In the genomic region with DNA sequence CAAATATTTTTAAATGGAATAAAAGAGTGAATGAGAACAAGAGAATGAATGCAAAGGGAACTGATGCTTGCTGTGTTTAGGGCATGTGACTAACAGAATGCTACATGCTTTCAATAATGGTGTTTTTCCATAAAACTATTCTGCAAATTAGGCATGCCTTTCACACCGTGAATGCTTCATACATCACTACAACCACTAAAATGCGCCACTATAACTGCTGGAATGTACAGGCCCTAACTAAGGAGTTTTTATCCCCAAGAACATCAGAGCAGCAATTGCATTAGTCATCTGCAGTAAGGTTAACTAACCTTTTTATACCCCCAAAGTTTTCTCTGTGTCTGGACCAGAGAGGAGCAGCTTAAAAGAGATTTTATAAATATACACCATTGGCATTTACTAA, we compare ENCODE assay signal across 15 cellular contexts.
"Had no signal": no experiment of that assay in that cellular context is flagged by ENCODE, and none has a peak within 500 bp of the region (broad histone marks: within the 10 kb centered on the region; RNA-seq: fewer than 3 reads in every experiment).

No MANE protein-coding gene starts in this region.

- H3K9me3 Mint-ChIP-seq: activated naive CD4-positive, alpha-beta T cell treated with anti-CD3 and anti-CD28 coated beads, Interleukin-2, amount 10 ng/mL, durations not matched to agents 7 days and 5 days; activated T-helper 17 cell treated with anti-CD3 and anti-CD28 coated beads, Interleukin-2, amount 50 U/mL, for 72 hours; immature natural killer cell; stimulated activated naive CD8-positive, alpha-beta T cell treated with anti-CD3 and anti-CD28 coated beads, Interleukin-15, amount 100 ng/mL, for 72 hours had no signal

- H3K27ac Mint-ChIP-seq: activated naive CD4-positive, alpha-beta T cell treated with anti-CD3 and anti-CD28 coated beads, Interleukin-2, amount 10 ng/mL, durations not matched to agents 7 days and 5 days; activated T-helper 17 cell treated with anti-CD3 and anti-CD28 coated beads, Interleukin-2, amount 50 U/mL, for 72 hours; brain; immature natural killer cell; stimulated activated naive CD8-positive, alpha-beta T cell treated with anti-CD3 and anti-CD28 coated beads, Interleukin-15, amount 100 ng/mL, for 72 hours had no signal

- H3K27me3 Mint-ChIP-seq: activated naive CD4-positive, alpha-beta T cell treated with anti-CD3 and anti-CD28 coated beads, Interleukin-2, amount 10 ng/mL, durations not matched to agents 7 days and 5 days; activated T-helper 17 cell treated with anti-CD3 and anti-CD28 coated beads, Interleukin-2, amount 50 U/mL, for 72 hours; brain; stimulated activated naive CD8-positive, alpha-beta T cell treated with anti-CD3 and anti-CD28 coated beads, Interleukin-15, amount 100 ng/mL, for 72 hours had no signal

- H3K36me3 Mint-ChIP-seq: activated naive CD4-positive, alpha-beta T cell treated with anti-CD3 and anti-CD28 coated beads, Interleukin-2, amount 10 ng/mL, durations not matched to agents 7 days and 5 days; brain had no signal

- H3K27ac ChIP-seq: esophagus squamous epithelium, foreskin keratinocyte, heart left ventricle, lower lobe of right lung, upper lobe of left lung had no signal

- H3K4me1 ChIP-seq: esophagus squamous epithelium, foreskin keratinocyte, heart left ventricle, lower lobe of right lung, upper lobe of left lung had no signal

- H3K4me1 Mint-ChIP-seq: activated naive CD4-positive, alpha-beta T cell treated with anti-CD3 and anti-CD28 coated beads, Interleukin-2, amount 10 ng/mL, durations not matched to agents 7 days and 5 days; activated T-helper 17 cell treated with anti-CD3 and anti-CD28 coated beads, Interleukin-2, amount 50 U/mL, for 72 hours; immature natural killer cell; stimulated activated naive CD8-positive, alpha-beta T cell treated with anti-CD3 and anti-CD28 coated beads, Interleukin-15, amount 100 ng/mL, for 72 hours had no signal

- H3K4me3 Mint-ChIP-seq: activated naive CD4-positive, alpha-beta T cell treated with anti-CD3 and anti-CD28 coated beads, Interleukin-2, amount 10 ng/mL, durations not matched to agents 7 days and 5 days; activated T-helper 17 cell treated with anti-CD3 and anti-CD28 coated beads, Interleukin-2, amount 50 U/mL, for 72 hours; brain; immature natural killer cell; stimulated activated naive CD8-positive, alpha-beta T cell treated with anti-CD3 and anti-CD28 coated beads, Interleukin-15, amount 100 ng/mL, for 72 hours had no signal

- H3K27me3 ChIP-seq: esophagus squamous epithelium, foreskin keratinocyte, heart left ventricle, upper lobe of left lung had no signal

- H3K36me3 ChIP-seq: esophagus squamous epithelium, heart left ventricle, lower lobe of right lung, upper lobe of left lung had no signal

- H3K4me3 ChIP-seq: esophagus squamous epithelium, heart left ventricle, lower lobe of right lung, upper lobe of left lung had no signal

- FAIRE-seq: endothelial cell of umbilical vein had no signal

- DNase-seq: activated naive CD4-positive, alpha-beta T cell treated with anti-CD3 and anti-CD28 coated beads, Interleukin-2, amount 10 ng/mL, durations not matched to agents 7 days and 5 days; effector CD8-positive, alpha-beta T cell; esophagus squamous epithelium; heart left ventricle; immature natural killer cell; left colon; lower lobe of right lung; midbrain; stimulated activated CD4-positive, alpha-beta T cell treated with anti-CD3 and anti-CD28 coated beads, Interleukin-1b, Interleukin-23, amount 100 ng/mL, for 48 hours; stimulated activated naive CD8-positive, alpha-beta T cell treated with anti-CD3 and anti-CD28 coated beads, Interleukin-15, amount 100 ng/mL, for 72 hours; upper lobe of left lung had no signal

- H3K9me3 ChIP-seq: esophagus squamous epithelium, heart left ventricle, lower lobe of right lung, upper lobe of left lung had no signal
